In genomic region chr1:96187027-96187426, GRCh38 we compare ENCODE assay signal across 35 cellular contexts.
"Had no signal": no experiment of that assay in that cellular context is flagged by ENCODE, and none has a peak within 500 bp of the region (broad histone marks: within the 10 kb centered on the region; RNA-seq: fewer than 3 reads in every experiment).

No MANE protein-coding gene starts in this region.

- H3K4me3 Mint-ChIP-seq: activated CD4-positive, alpha-beta T cell treated with anti-CD3 and anti-CD28 coated beads, Interleukin-2, amount 10 ng/mL, durations not matched to agents 24 days and 14 days; activated CD8-positive, alpha-beta T cell treated with anti-CD3 and anti-CD28 coated beads for 36 hours; activated naive CD8-positive, alpha-beta T cell treated with anti-CD3 and anti-CD28 coated beads for 36 hours; activated T-cell treated with anti-CD3 and anti-CD28 coated beads, Interleukin-2, amount 50 U/mL, for 72 hours; activated T-helper 17 cell treated with anti-CD3 and anti-CD28 coated beads, Interleukin-2, amount 50 U/mL, for 72 hours; central memory CD8-positive, alpha-beta T cell had no signal

- ATAC-seq: activated CD8-positive, alpha-beta T cell treated with anti-CD3 and anti-CD28 coated beads for 36 hours; activated T-cell treated with anti-CD3 and anti-CD28 coated beads, Interleukin-2, amount 50 U/mL, for 72 hours; activated T-helper 17 cell treated with anti-CD3 and anti-CD28 coated beads, Interleukin-2, amount 50 U/mL, for 72 hours; Right ventricle myocardium inferior had no signal

- DNase-seq: activated CD4-positive, alpha-beta T cell treated with anti-CD3 and anti-CD28 coated beads, Interleukin-2, amount 10 ng/mL, durations not matched to agents 24 days and 14 days; activated CD4-positive, alpha-beta T cell treated with anti-CD3 and anti-CD28 coated beads, Interleukin-2, amount 50 U/mL, for 4 hours; activated CD8-positive, alpha-beta T cell treated with anti-CD3 and anti-CD28 coated beads for 36 hours; activated effector memory CD4-positive, alpha-beta T cell treated with anti-CD3 and anti-CD28 coated beads, Interleukin-2, amount 50 U/mL, for 16 hours; activated naive CD4-positive, alpha-beta T cell; activated naive CD4-positive, alpha-beta T cell treated with anti-CD3 and anti-CD28 coated beads, Interleukin-2, amount 50 U/mL, for 16 hours; activated naive CD8-positive, alpha-beta T cell treated with anti-CD3 and anti-CD28 coated beads for 36 hours; activated T-cell treated with anti-CD3 and anti-CD28 coated beads, Interleukin-2, amount 50 U/mL, for 1 hour; activated T-cell treated with anti-CD3 and anti-CD28 coated beads, Interleukin-2, amount 50 U/mL, for 72 hours; amniotic stem cell; aorta; MM.1S; MV-4-11; NCI-H1092; NCI-H146; NCI-H187; NCI-H2029 treated with DMSO at 0.1 percent for 48 hours; NCI-H2107; NCI-H2171; NCI-H510A; NCI-H526; NCI-H748 treated with DMSO at 0.1 percent for 48 hours; NK-92 treated with Interleukin-12 subunit alpha and Interleukin-12 subunit beta, amount 100 ng/mL, for 24 hours; PC-9; SIG-M5; SW 1271; T-helper 1 cell; T-helper 2 cell; T1000; WERI-Rb-1 had no signal

- H3K4me3 ChIP-seq: cardiac muscle cell, PC-9 had no signal

- H3K27ac ChIP-seq: cardiac muscle cell, PC-9, RWPE1, WERI-Rb-1 had no signal

- H3K36me3 Mint-ChIP-seq: activated naive CD8-positive, alpha-beta T cell treated with anti-CD3 and anti-CD28 coated beads for 36 hours had no signal

- H3K4me2 ChIP-seq: PC-9 had no signal

- H3K27ac Mint-ChIP-seq: activated CD4-positive, alpha-beta T cell treated with anti-CD3 and anti-CD28 coated beads, Interleukin-2, amount 10 ng/mL, durations not matched to agents 24 days and 14 days; activated CD8-positive, alpha-beta T cell treated with anti-CD3 and anti-CD28 coated beads for 36 hours; activated naive CD8-positive, alpha-beta T cell treated with anti-CD3 and anti-CD28 coated beads for 36 hours; activated T-cell treated with anti-CD3 and anti-CD28 coated beads, Interleukin-2, amount 50 U/mL, for 72 hours; activated T-helper 17 cell treated with anti-CD3 and anti-CD28 coated beads, Interleukin-2, amount 50 U/mL, for 72 hours had no signal

- H3K36me3 ChIP-seq: cardiac muscle cell, WERI-Rb-1 had no signal

- H3K27me3 Mint-ChIP-seq: activated CD4-positive, alpha-beta T cell treated with anti-CD3 and anti-CD28 coated beads, Interleukin-2, amount 10 ng/mL, durations not matched to agents 24 days and 14 days; activated CD8-positive, alpha-beta T cell treated with anti-CD3 and anti-CD28 coated beads for 36 hours; activated naive CD8-positive, alpha-beta T cell treated with anti-CD3 and anti-CD28 coated beads for 36 hours; activated T-helper 17 cell treated with anti-CD3 and anti-CD28 coated beads, Interleukin-2, amount 50 U/mL, for 72 hours; central memory CD8-positive, alpha-beta T cell had no signal

- H3K4me1 Mint-ChIP-seq: activated CD4-positive, alpha-beta T cell treated with anti-CD3 and anti-CD28 coated beads, Interleukin-2, amount 10 ng/mL, durations not matched to agents 24 days and 14 days; activated naive CD8-positive, alpha-beta T cell treated with anti-CD3 and anti-CD28 coated beads for 36 hours; activated T-helper 17 cell treated with anti-CD3 and anti-CD28 coated beads, Interleukin-2, amount 50 U/mL, for 72 hours; central memory CD8-positive, alpha-beta T cell had no signal

- H3K27me3 ChIP-seq: cardiac muscle cell had no signal

- H2AFZ ChIP-seq: PC-9 had no signal
